ENCODE assay signal across 14 cellular contexts in the genomic region with DNA sequence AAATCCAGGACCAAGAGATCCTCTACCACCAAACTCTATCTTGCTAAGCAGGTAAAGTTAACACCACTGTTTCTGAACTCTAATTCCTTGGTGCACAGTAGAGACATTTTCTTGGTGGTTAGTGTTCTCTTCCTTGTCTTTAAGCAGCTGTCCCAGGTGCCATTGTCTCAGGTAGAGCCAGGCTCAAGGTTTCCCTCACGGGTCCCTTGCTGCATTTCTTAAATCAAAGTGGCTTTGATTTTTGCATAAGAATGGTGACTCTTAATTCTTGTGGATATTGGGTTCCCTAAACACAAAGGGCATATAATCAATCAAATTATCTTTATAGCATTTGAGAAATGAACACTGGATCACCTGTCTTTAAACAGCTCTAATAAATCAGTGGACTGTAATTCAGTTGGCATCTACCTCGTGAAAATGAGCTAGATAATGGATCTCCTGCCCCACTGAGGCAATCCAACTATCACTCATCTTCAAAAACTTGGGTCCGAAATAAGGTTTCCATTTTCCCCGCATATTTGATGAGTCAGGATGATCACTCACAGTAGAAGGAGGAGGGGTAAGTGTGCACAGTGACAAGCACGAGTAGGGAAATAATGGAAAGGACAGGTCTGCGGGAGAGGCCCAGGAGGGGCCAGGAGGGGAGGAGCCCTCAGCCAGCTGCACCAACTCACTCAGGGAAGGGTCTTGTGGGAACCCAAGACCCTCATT. TPM values are rescaled to one million over a fixed set of nuclear protein-coding genes. Genes with fewer than 3 reads are reported as not detected.
A peak's percentile ranks its signal among the peaks of the same experiment; 100 is the strongest.
DNase-seq lines count a peak whose midpoint lies in the region; ATAC-seq and TF ChIP-seq lines count a peak whose summit lies in the region.
"Had no signal": no experiment of that assay in that cellular context is flagged by ENCODE, and none has a peak within 500 bp of the region (broad histone marks: within the 10 kb centered on the region; RNA-seq: fewer than 3 reads in every experiment).

No MANE protein-coding gene starts in this region.

- H3K9me2 ChIP-seq in SK-N-SH = no peaks in the 10 kb centered on the region
- H3K9me2 ChIP-seq in hepatocyte (replicated peaks; ENCODE audit: insufficient read depth) = no peaks in the 10 kb centered on the region

- H4K20me1 ChIP-seq in SK-N-SH (ENCODE audit: insufficient read depth) (no peaks in the 10 kb centered on the region), hepatocyte (ENCODE audit: insufficient read depth, poor library complexity, severe bottlenecking) (no peaks in the 10 kb centered on the region)

- POLR2A ChIA-PET in SK-N-SH (lab: Yijun Ruan, JAX) = no interaction called here

- ATAC-seq in HG02642 (IDR thresholded peaks at IDR 0.05; ENCODE audit: poor library complexity, unreplicated experiment) (no peak), left lung (no peak), esophagus mucosa (no peak)

- DNase-seq in H7 (peak; percentile 33), SK-N-SH (no peak), hepatocyte (ENCODE audit: low spot score) (no peak), WERI-Rb-1 (no peak), left lung (no peak)
- DNase-seq: activated CD4-positive, alpha-beta T cell treated with anti-CD3 and anti-CD28 coated beads for 48 hours; activated naive CD4-positive, alpha-beta T cell treated with Interleukin-2 at 50 U/mL for 16 hours; BE2C; hippocampal formation; naive B cell; T1000 had no signal

- no peak for TF ChIP-seq CTCF in SK-N-SH (IDR thresholded peaks at IDR 0.05)
- no peak for TF ChIP-seq CTCF in hepatocyte (IDR thresholded peaks at IDR 0.05; ENCODE audit: poor library complexity)
- TF ChIP-seq CTCF in WERI-Rb-1 (IDR thresholded peaks at IDR 0.05; ENCODE audit: low read depth, low read length) = no peak
- TF ChIP-seq CTCF in left lung (IDR thresholded peaks at IDR 0.05) = no peak

- H3K9me3 ChIP-seq in SK-N-SH (no peaks in the 10 kb centered on the region), hepatocyte (ENCODE audit: low read depth) (no peaks in the 10 kb centered on the region), skeletal muscle satellite cell (replicated peaks; ENCODE audit: low read length) (no peaks in the 10 kb centered on the region), WERI-Rb-1 (ENCODE audit: severe bottlenecking) (no peaks in the 10 kb centered on the region), left lung (no peaks in the 10 kb centered on the region)
- H3K9me3 ChIP-seq: BE2C had no signal

- TF ChIP-seq EP300 in SK-N-SH (IDR thresholded peaks at IDR 0.05; ENCODE audit: borderline replicate concordance in 1 of 2, low read depth in 1 of 2, low read length in 1 of 2) = peak in 1 of 2 experiments; percentile 78; a peak in 1 of 4 replicates

- H3K4me1 ChIP-seq in SK-N-SH (ENCODE audit: control insufficient read depth in 1 of 2, insufficient read depth in 2 of 2, low read depth in 1 of 2, low read length in 1 of 2) (peaks cover 0 to 30% of the 10 kb centered on the region in 2 experiments; a peak in 1 of 4 replicates), hepatocyte (ENCODE audit: insufficient read depth) (peaks cover 23% of the 10 kb centered on the region), skeletal muscle satellite cell (ENCODE audit: control insufficient read depth, insufficient read depth, low read length) (peaks cover 64% of the 10 kb centered on the region), left lung (peaks cover 0 to 5% of the 10 kb centered on the region in 2 donors)
- H3K4me1 ChIP-seq: BE2C had no signal

- intact Hi-C loops in left lung (cut with DNase I) = no loop called here

- CTCF ChIA-PET in SK-N-SH (lab: Yijun Ruan, JAX) = no interaction called here

- 13% methylated on average over 6 of the region's 6 CpGs for WGBS in SK-N-SH (ENCODE audit: low lambda C conversion rate)
- 81% methylated on average over 6 of the region's 6 CpGs for WGBS in hepatocyte (ENCODE audit: low lambda C conversion rate, missing lambda C conversion rate)

- H2AFZ ChIP-seq in SK-N-SH (ENCODE audit: low read depth) (peak overlapping the region; percentile 38; the same call in 1 of the 2 replicates), hepatocyte (no peak overlapping the region)

- TF ChIP-seq RAD21 in SK-N-SH (IDR thresholded peaks at IDR 0.05; ENCODE audit: low read length) = no peak

- peaks cover 22% of the 10 kb centered on the region for H3F3A ChIP-seq in SK-N-SH (replicated peaks; ENCODE audit: insufficient read depth)

- H3K9ac ChIP-seq in SK-N-SH (no peak overlapping the region), skeletal muscle satellite cell (ENCODE audit: low read depth, low read length) (peak overlapping the region; percentile 19)

- no peaks in the 10 kb centered on the region for H3K27me3 ChIP-seq in H7 (ENCODE audit: control insufficient read depth, insufficient read depth, low read length)
- H3K27me3 ChIP-seq in SK-N-SH (ENCODE audit: insufficient read depth) = no peaks in the 10 kb centered on the region
- no peaks in the 10 kb centered on the region for H3K27me3 ChIP-seq in hepatocyte
- H3K27me3 ChIP-seq in skeletal muscle satellite cell (ENCODE audit: control insufficient read depth, insufficient read depth, low read length) = no peaks in the 10 kb centered on the region
- H3K27me3 ChIP-seq in WERI-Rb-1 (ENCODE audit: insufficient read depth, low read depth, severe bottlenecking) = no peaks in the 10 kb centered on the region
- H3K27me3 ChIP-seq in left lung = no peaks in the 10 kb centered on the region
- H3K27me3 ChIP-seq: BE2C had no signal

- H3K36me3 ChIP-seq in H7 (replicated peaks; ENCODE audit: control insufficient read depth, insufficient read depth, low read length) (no peaks in the 10 kb centered on the region), SK-N-SH (replicated peaks in 1 of 2; ENCODE audit: control insufficient read depth in 1 of 2, insufficient read depth in 2 of 2, low read length in 1 of 2) (no peaks in the 10 kb centered on the region), hepatocyte (replicated peaks; ENCODE audit: insufficient read depth, low read depth) (no peaks in the 10 kb centered on the region), skeletal muscle satellite cell (ENCODE audit: insufficient read depth, low read length) (no peaks in the 10 kb centered on the region), WERI-Rb-1 (no peaks in the 10 kb centered on the region), left lung (no peaks in the 10 kb centered on the region)
- H3K36me3 ChIP-seq: BE2C had no signal

- no peaks in the 10 kb centered on the region for H3K79me2 ChIP-seq in SK-N-SH (ENCODE audit: insufficient read depth)
- H3K79me2 ChIP-seq in hepatocyte = peaks cover 28% of the 10 kb centered on the region

- H3K4me2 ChIP-seq in SK-N-SH (peak overlapping the region; percentile 39), hepatocyte (peak overlapping the region; percentile 59), skeletal muscle satellite cell (ENCODE audit: low read length) (peak overlapping the region; percentile 34)

- H3K4me3 ChIP-seq in H7 (ENCODE audit: insufficient read depth, low read depth, low read length) (no peak overlapping the region), SK-N-SH (ENCODE audit: low read depth in 2 of 2, low read length in 1 of 2) (no peak overlapping the region), hepatocyte (no peak overlapping the region), skeletal muscle satellite cell (ENCODE audit: low read length) (no peak overlapping the region), WERI-Rb-1 (ENCODE audit: low read depth, low read length) (no peak overlapping the region), left lung (no peak overlapping the region)

- peak overlapping the region; percentile 71 to 79; a peak in 3 of 4 replicates for H3K27ac ChIP-seq in SK-N-SH (ENCODE audit: low read depth in 2 of 2, low read length in 1 of 2)
- peak overlapping the region; percentile 98 for H3K27ac ChIP-seq in hepatocyte
- no peak overlapping the region for H3K27ac ChIP-seq in WERI-Rb-1
- peak overlapping the region in 1 of 2 donors; percentile 1 for H3K27ac ChIP-seq in left lung

TF ChIP-seq in SK-N-SH, 30 proteins besides CTCF, POLR2A, EP300 and RAD21 (continues in another document):
- TF ChIP-seq MAX (IDR thresholded peaks at IDR 0.05; ENCODE audit: low read depth) (peak; percentile 57), GATA2 (CRISPR knock-in tag; IDR thresholded peaks at IDR 0.05) (no peak), POLR2AphosphoS5 (IDR thresholded peaks at IDR 0.05; ENCODE audit: low read depth, low read length) (peak; percentile 50; the same call in 1 of the 2 replicates)

RNA-seq across cellular contexts. Expression of gene ABCC2, which starts 2.4 kb away (rescaled TPM):
- 0.14 and 0.44 TPM in 2 replicates for total RNA-seq in H7 (2014; rRNA removed; shearing (Covaris generic))
- polyA plus RNA-seq in SK-N-SH (2012; rRNA removed) (0.48 and 0.52 TPM in 2 replicates), hepatocyte (27.4 and 29.7 TPM in 2 replicates)
- polyA plus RNA-seq in SK-N-SH (2012; cell fraction: cytosol; rRNA removed) = 0.51 and 0.53 TPM in 2 replicates
- 1.6 and 2.1 TPM in 2 replicates for polyA plus RNA-seq in SK-N-SH (2012; cell fraction: nucleus; rRNA removed)
- total RNA-seq in hepatocyte (56.7 and 63.1 TPM in 2 replicates), left lung (1 to 10 TPM; 1.1 to 1.8 TPM), esophagus mucosa (0.36 TPM)
- 4.8 and 5.7 TPM in 2 replicates for total RNA-seq in skeletal muscle satellite cell (2012; rRNA removed)

RNA-seq across cellular contexts. Expression of gene CUTC, which starts 52.9 kb away (rescaled TPM):
- 23.6 and 29.4 TPM in 2 replicates for total RNA-seq in H7 (2014; rRNA removed; shearing (Covaris generic))
- polyA plus RNA-seq in SK-N-SH (2012; rRNA removed) (19.4 and 21.1 TPM in 2 replicates), hepatocyte (26.3 and 29.4 TPM in 2 replicates)
- polyA plus RNA-seq in SK-N-SH (2012; cell fraction: cytosol; rRNA removed) = 22.5 and 26.7 TPM in 2 replicates
- 13.4 and 20.0 TPM in 2 replicates for polyA plus RNA-seq in SK-N-SH (2012; cell fraction: nucleus; rRNA removed)
- total RNA-seq in hepatocyte (21.6 and 33.8 TPM in 2 replicates), left lung (10 to 100 TPM; 12.3 to 28.4 TPM), esophagus mucosa (14.0 TPM)
- 20.3 and 28.1 TPM in 2 replicates for total RNA-seq in skeletal muscle satellite cell (2012; rRNA removed)

RNA-seq across cellular contexts. Expression of gene COX15, which starts 53.0 kb away (rescaled TPM):
- 41.7 and 58.4 TPM in 2 replicates for total RNA-seq in H7 (2014; rRNA removed; shearing (Covaris generic))
- polyA plus RNA-seq in SK-N-SH (2012; rRNA removed) = 20.4 and 26.3 TPM in 2 replicates
- 22.0 and 23.0 TPM in 2 replicates for polyA plus RNA-seq in SK-N-SH (2012; cell fraction: cytosol; rRNA removed)
- polyA plus RNA-seq in SK-N-SH (2012; cell fraction: nucleus; rRNA removed) = 34.9 and 46.3 TPM in 2 replicates
- total RNA-seq in hepatocyte = 30.5 and 42.0 TPM in 2 replicates
- 26.8 and 28.5 TPM in 2 replicates for polyA plus RNA-seq in hepatocyte
- 28.2 and 44.9 TPM in 2 replicates for total RNA-seq in skeletal muscle satellite cell (2012; rRNA removed)
- total RNA-seq in left lung = 10 to 100 TPM; 33.0 to 36.8 TPM
- total RNA-seq in esophagus mucosa = 28.5 TPM

Comparison
In these comparisons a context has a peak if more than half of its experiments do, and no peak if none do; other contexts are left out.
1. RNA of gene ABCC2, which starts 2.4 kb away (total RNA-seq): 56.7 to 63.1 TPM in hepatocyte; 1.1 to 1.8 TPM in left lung, 0.36 TPM in esophagus mucosa (single experiment) and 0.14 to 0.44 TPM in H7; every median in the first group is over 10 times any median in the second.
2. Peak in every context shown above with its lines, with median percentiles within 50 percentile points of each other: H3K4me2 ChIP-seq.